In the genomic region with DNA sequence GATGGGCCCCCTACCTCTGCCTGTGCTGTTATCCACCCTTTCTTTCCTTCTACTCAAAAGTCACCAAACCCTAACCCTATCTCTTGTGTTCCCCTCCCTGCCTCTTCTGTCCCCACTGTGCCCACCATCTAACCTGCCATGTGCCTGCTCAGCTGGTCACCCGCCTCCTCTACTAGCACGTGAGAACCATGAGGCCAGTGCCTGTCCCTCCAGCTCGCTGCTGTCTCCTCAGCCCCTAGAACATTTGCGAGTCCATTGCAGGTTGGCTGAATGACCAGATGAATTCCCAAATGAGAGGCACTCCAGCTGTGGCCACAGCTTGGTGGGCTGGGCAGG, we compare ENCODE assay signal across 1 cellular context.
TF ChIP-seq lines count a peak whose summit lies in the region.

No MANE protein-coding gene starts in this region.

TF ChIP-seq in GM23338, 12 proteins besides CTCF, POLR2A, EP300 and RAD21 (continued from another document):
- TF ChIP-seq, protein P1, sequence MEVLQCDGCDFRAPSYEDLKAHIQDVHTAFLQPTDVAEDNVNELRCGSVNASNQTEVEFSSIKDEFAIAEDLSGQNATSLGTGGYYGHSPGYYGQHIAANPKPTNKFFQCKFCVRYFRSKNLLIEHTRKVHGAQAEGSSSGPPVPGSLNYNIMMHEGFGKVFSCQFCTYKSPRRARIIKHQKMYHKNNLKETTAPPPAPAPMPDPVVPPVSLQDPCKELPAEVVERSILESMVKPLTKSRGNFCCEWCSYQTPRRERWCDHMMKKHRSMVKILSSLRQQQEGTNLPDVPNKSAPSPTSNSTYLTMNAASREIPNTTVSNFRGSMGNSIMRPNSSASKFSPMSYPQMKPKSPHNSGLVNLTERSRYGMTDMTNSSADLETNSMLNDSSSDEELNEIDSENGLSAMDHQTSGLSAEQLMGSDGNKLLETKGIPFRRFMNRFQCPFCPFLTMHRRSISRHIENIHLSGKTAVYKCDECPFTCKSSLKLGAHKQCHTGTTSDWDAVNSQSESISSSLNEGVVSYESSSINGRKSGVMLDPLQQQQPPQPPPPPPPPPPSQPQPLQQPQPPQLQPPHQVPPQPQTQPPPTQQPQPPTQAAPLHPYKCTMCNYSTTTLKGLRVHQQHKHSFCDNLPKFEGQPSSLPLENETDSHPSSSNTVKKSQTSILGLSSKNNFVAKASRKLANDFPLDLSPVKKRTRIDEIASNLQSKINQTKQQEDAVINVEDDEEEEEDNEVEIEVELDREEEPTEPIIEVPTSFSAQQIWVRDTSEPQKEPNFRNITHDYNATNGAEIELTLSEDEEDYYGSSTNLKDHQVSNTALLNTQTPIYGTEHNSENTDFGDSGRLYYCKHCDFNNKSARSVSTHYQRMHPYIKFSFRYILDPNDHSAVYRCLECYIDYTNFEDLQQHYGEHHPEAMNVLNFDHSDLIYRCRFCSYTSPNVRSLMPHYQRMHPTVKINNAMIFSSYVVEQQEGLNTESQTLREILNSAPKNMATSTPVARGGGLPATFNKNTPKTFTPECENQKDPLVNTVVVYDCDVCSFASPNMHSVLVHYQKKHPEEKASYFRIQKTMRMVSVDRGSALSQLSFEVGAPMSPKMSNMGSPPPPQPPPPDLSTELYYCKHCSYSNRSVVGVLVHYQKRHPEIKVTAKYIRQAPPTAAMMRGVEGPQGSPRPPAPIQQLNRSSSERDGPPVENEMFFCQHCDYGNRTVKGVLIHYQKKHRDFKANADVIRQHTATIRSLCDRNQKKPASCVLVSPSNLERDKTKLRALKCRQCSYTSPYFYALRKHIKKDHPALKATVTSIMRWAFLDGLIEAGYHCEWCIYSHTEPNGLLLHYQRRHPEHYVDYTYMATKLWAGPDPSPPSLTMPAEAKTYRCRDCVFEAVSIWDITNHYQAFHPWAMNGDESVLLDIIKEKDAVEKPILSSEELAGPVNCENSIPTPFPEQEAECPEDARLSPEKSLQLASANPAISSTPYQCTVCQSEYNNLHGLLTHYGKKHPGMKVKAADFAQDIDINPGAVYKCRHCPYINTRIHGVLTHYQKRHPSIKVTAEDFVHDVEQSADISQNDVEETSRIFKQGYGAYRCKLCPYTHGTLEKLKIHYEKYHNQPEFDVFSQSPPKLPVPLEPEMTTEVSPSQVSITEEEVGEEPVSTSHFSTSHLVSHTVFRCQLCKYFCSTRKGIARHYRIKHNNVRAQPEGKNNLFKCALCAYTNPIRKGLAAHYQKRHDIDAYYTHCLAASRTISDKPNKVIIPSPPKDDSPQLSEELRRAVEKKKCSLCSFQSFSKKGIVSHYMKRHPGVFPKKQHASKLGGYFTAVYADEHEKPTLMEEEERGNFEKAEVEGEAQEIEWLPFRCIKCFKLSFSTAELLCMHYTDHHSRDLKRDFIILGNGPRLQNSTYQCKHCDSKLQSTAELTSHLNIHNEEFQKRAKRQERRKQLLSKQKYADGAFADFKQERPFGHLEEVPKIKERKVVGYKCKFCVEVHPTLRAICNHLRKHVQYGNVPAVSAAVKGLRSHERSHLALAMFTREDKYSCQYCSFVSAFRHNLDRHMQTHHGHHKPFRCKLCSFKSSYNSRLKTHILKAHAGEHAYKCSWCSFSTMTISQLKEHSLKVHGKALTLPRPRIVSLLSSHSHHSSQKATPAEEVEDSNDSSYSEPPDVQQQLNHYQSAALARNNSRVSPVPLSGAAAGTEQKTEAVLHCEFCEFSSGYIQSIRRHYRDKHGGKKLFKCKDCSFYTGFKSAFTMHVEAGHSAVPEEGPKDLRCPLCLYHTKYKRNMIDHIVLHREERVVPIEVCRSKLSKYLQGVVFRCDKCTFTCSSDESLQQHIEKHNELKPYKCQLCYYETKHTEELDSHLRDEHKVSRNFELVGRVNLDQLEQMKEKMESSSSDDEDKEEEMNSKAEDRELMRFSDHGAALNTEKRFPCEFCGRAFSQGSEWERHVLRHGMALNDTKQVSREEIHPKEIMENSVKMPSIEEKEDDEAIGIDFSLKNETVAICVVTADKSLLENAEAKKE (CRISPR knock-in tag; IDR thresholded peaks at IDR 0.05) = no peak
- TF ChIP-seq NANOG (IDR thresholded peaks at IDR 0.05; ENCODE audit: borderline replicate concordance) = no peak
- TF ChIP-seq EZH2phosphoT487 (IDR thresholded peaks at IDR 0.05; ENCODE audit: unreplicated experiment) = no peak
- TF ChIP-seq, protein P2, sequence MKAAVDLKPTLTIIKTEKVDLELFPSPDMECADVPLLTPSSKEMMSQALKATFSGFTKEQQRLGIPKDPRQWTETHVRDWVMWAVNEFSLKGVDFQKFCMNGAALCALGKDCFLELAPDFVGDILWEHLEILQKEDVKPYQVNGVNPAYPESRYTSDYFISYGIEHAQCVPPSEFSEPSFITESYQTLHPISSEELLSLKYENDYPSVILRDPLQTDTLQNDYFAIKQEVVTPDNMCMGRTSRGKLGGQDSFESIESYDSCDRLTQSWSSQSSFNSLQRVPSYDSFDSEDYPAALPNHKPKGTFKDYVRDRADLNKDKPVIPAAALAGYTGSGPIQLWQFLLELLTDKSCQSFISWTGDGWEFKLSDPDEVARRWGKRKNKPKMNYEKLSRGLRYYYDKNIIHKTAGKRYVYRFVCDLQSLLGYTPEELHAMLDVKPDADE (IDR thresholded peaks at IDR 0.05) = no peak
